Comparison of ENCODE assay signal across 14 cellular contexts in genomic region chr11:122691751-122692150, GRCh38. TPM values are rescaled to one million over a fixed set of nuclear protein-coding genes. Genes with fewer than 3 reads are reported as not detected.
DNase-seq lines count a peak whose midpoint lies in the region; ATAC-seq and TF ChIP-seq lines count a peak whose summit lies in the region.
"Had no signal": no experiment of that assay in that cellular context is flagged by ENCODE, and none has a peak within 500 bp of the region (broad histone marks: within the 10 kb centered on the region; RNA-seq: fewer than 3 reads in every experiment).

No MANE protein-coding gene starts in this region.

- H3K4me3 ChIP-seq in brain microvascular endothelial cell (ENCODE audit: low read depth, low read length): no peak overlapping the region
- no peak overlapping the region for H3K4me3 ChIP-seq in muscle layer of colon (ENCODE audit: low read depth in 1 of 2, low read length in 2 of 2)

- H3K27ac ChIP-seq in brain microvascular endothelial cell (peak overlapping the region; percentile 43), muscle layer of colon (ENCODE audit: low read depth, low read length) (peak overlapping the region; percentile 27)
- H3K27ac ChIP-seq: thoracic aorta had no signal

- no peak for ATAC-seq in HG03521 (IDR thresholded peaks at IDR 0.05; ENCODE audit: unreplicated experiment)
- no peak for ATAC-seq in HG02759 (IDR thresholded peaks at IDR 0.05; ENCODE audit: unreplicated experiment)
- no peak for ATAC-seq in activated T-cell treated with anti-CD3 and anti-CD28 coated beads, Interleukin-2, amount 50 U/mL, for 4 hours

- no peaks in the 10 kb centered on the region for H3K9me3 ChIP-seq in muscle layer of colon (ENCODE audit: low read length)
- H3K9me3 ChIP-seq: thoracic aorta had no signal

- in situ Hi-C loops in brain microvascular endothelial cell (cut with HindIII; ENCODE audit: low pct_ligation_motif_present, low sequenced_read_pairs): no loop called here

- TF ChIP-seq CTCF in brain microvascular endothelial cell (IDR thresholded peaks at IDR 0.05; ENCODE audit: low read depth, low read length, missing control alignments): no peak
- TF ChIP-seq CTCF in type B pancreatic cell (conservative IDR thresholded peaks at IDR 0.05): no peak

- H3K27ac Mint-ChIP-seq in activated T-cell treated with anti-CD3 and anti-CD28 coated beads, Interleukin-2, amount 50 U/mL, for 24 hours: peak overlapping the region; percentile 92
- H3K27ac Mint-ChIP-seq in type B pancreatic cell: peak overlapping the region; percentile 60

- H3K4me1 ChIP-seq in muscle layer of colon (ENCODE audit: insufficient read depth, low read length): peaks cover 25% of the 10 kb centered on the region

- no peaks in the 10 kb centered on the region for H3K27me3 Mint-ChIP-seq in activated T-cell treated with anti-CD3 and anti-CD28 coated beads, Interleukin-2, amount 50 U/mL, for 24 hours
- H3K27me3 Mint-ChIP-seq in type B pancreatic cell: peaks cover 6% of the 10 kb centered on the region
- no peaks in the 10 kb centered on the region for H3K27me3 Mint-ChIP-seq in activated T-cell treated with anti-CD3 and anti-CD28 coated beads, Interleukin-2, amount 50 U/mL, for 4 hours (ENCODE audit: low read depth)
- H3K27me3 Mint-ChIP-seq: B cell, IgD-negative memory B cell had no signal

- peak overlapping the region; percentile 59 for H3K4me3 Mint-ChIP-seq in activated T-cell treated with anti-CD3 and anti-CD28 coated beads, Interleukin-2, amount 50 U/mL, for 24 hours
- no peak overlapping the region for H3K4me3 Mint-ChIP-seq in type B pancreatic cell
- no peak overlapping the region for H3K4me3 Mint-ChIP-seq in activated T-cell treated with anti-CD3 and anti-CD28 coated beads, Interleukin-2, amount 50 U/mL, for 4 hours

- peaks cover 84% of the 10 kb centered on the region for H3K4me1 Mint-ChIP-seq in activated T-cell treated with anti-CD3 and anti-CD28 coated beads, Interleukin-2, amount 50 U/mL, for 24 hours (ENCODE audit: low read depth)
- peaks cover 13% of the 10 kb centered on the region for H3K4me1 Mint-ChIP-seq in type B pancreatic cell (ENCODE audit: unreplicated experiment)
- H3K4me1 Mint-ChIP-seq in activated T-cell treated with anti-CD3 and anti-CD28 coated beads, Interleukin-2, amount 50 U/mL, for 4 hours (ENCODE audit: low read depth): peaks cover 78% of the 10 kb centered on the region

- H3K36me3 ChIP-seq in brain microvascular endothelial cell (replicated peaks) (no peaks in the 10 kb centered on the region), muscle layer of colon (ENCODE audit: insufficient read depth, low read length) (no peaks in the 10 kb centered on the region)
- H3K36me3 ChIP-seq: thoracic aorta had no signal

- H3K9me3 Mint-ChIP-seq in activated T-cell treated with anti-CD3 and anti-CD28 coated beads, Interleukin-2, amount 50 U/mL, for 24 hours: no peaks in the 10 kb centered on the region
- no peaks in the 10 kb centered on the region for H3K9me3 Mint-ChIP-seq in type B pancreatic cell
- no peaks in the 10 kb centered on the region for H3K9me3 Mint-ChIP-seq in activated T-cell treated with anti-CD3 and anti-CD28 coated beads, Interleukin-2, amount 50 U/mL, for 4 hours

- H3K9ac ChIP-seq in muscle layer of colon (ENCODE audit: low read length): no peak overlapping the region

- H3K36me3 Mint-ChIP-seq in activated T-cell treated with anti-CD3 and anti-CD28 coated beads, Interleukin-2, amount 50 U/mL, for 24 hours (ENCODE audit: low read depth): peaks cover 8% of the 10 kb centered on the region
- peaks cover 4% of the 10 kb centered on the region for H3K36me3 Mint-ChIP-seq in type B pancreatic cell
- H3K36me3 Mint-ChIP-seq in activated T-cell treated with anti-CD3 and anti-CD28 coated beads, Interleukin-2, amount 50 U/mL, for 4 hours (ENCODE audit: insufficient read depth): peaks cover 1% of the 10 kb centered on the region

- H3K27me3 ChIP-seq in brain microvascular endothelial cell (replicated peaks): no peaks in the 10 kb centered on the region
- no peaks in the 10 kb centered on the region for H3K27me3 ChIP-seq in muscle layer of colon (ENCODE audit: control insufficient read depth in 1 of 2, insufficient read depth in 2 of 2, low read length in 2 of 2)

- no peak for DNase-seq in activated T-cell treated with anti-CD3 and anti-CD28 coated beads, Interleukin-2, amount 50 U/mL, for 24 hours
- DNase-seq in activated T-cell treated with anti-CD3 and anti-CD28 coated beads for 4 hours (no peak), brain microvascular endothelial cell (no peak), type B pancreatic cell (ENCODE audit: extremely low spot score, unreplicated experiment) (no peak)
- DNase-seq in activated T-cell treated with anti-CD3 and anti-CD28 coated beads, Interleukin-2, amount 50 U/mL, for 4 hours: no peak
- DNase-seq: central memory CD4-positive, alpha-beta T cell; NCI-H510A; stimulated activated CD4-positive, alpha-beta T cell treated with anti-CD3 and anti-CD28 coated beads, Interleukin-12 subunit alpha, Interleukin-12 subunit beta, amount 100 ng/mL, for 4 hours had no signal

RNA-seq across cellular contexts. Expression of gene UBASH3B, which starts 36.2 kb away (rescaled TPM):
- total RNA-seq in type B pancreatic cell (ENCODE audit: low replicate concordance): 8.6 and 8.9 TPM in 2 replicates
- 10 to 100 TPM; 37.6 to 53.3 (median 39.9) TPM for total RNA-seq in activated T-cell treated with anti-CD3 and anti-CD28 coated beads, Interleukin-2, amount 50 U/mL, for 4 hours
